ENCODE assay signal across 8 cellular contexts in genomic region chr16:74775255-74775654, GRCh38. TPM values are rescaled to one million over a fixed set of nuclear protein-coding genes. Genes with fewer than 3 reads are reported as not detected.
DNase-seq lines count a peak whose midpoint lies in the region; ATAC-seq and TF ChIP-seq lines count a peak whose summit lies in the region.

No MANE protein-coding gene starts in this region.

- ATAC-seq in HG03442 (IDR thresholded peaks at IDR 0.05; ENCODE audit: unreplicated experiment), result no peak
- no peak for ATAC-seq in HG03108 (IDR thresholded peaks at IDR 0.05; ENCODE audit: unreplicated experiment)

- peaks cover 13% of the 10 kb centered on the region for H3K4me1 Mint-ChIP-seq in MCF 10A (ENCODE audit: insufficient read depth, unreplicated experiment)

- no peaks in the 10 kb centered on the region for H3K79me2 ChIP-seq in ACC112 (ENCODE audit: control insufficient read depth, insufficient read depth, low read length, unreplicated experiment)

- no peak overlapping the region for H2AFZ ChIP-seq in ACC112 (ENCODE audit: low read length, unreplicated experiment)

- H3K4me1 ChIP-seq in ACC112 (ENCODE audit: control insufficient read depth, insufficient read depth, low read length, unreplicated experiment), result peaks cover 5% of the 10 kb centered on the region
- peaks cover 31% of the 10 kb centered on the region for H3K4me1 ChIP-seq in mucosa of stomach (ENCODE audit: control insufficient read depth, insufficient read depth, low read length)

- peak overlapping the region; percentile 60 for H3K4me3 ChIP-seq in ACC112 (ENCODE audit: low read depth, low read length)
- peak overlapping the region; percentile 23 for H3K4me3 ChIP-seq in mucosa of stomach (ENCODE audit: low read length)

- no peaks in the 10 kb centered on the region for H3K36me3 ChIP-seq in ACC112 (ENCODE audit: insufficient read depth, low read length)
- H3K36me3 ChIP-seq in mucosa of stomach (ENCODE audit: control insufficient read depth, insufficient read depth, low read length), result peaks cover 4% of the 10 kb centered on the region

- no peak for TF ChIP-seq CTCF in MCF 10A (IDR thresholded peaks at IDR 0.05; ENCODE audit: unreplicated experiment)

- H3K9me3 ChIP-seq in mucosa of stomach (ENCODE audit: control insufficient read depth, low read length), result no peaks in the 10 kb centered on the region

- no peak overlapping the region for H3K27ac ChIP-seq in ACC112 (ENCODE audit: low read depth, low read length)

- CTCF ChIA-PET in MCF 10A (lab: Yijun Ruan, JAX), result interaction anchor here (0.6 to 2.5 kb wide), 7 partner anchors 31 to 87 kb away, joined by 3 to 20 read pairs (median 3); no protein-coding TSS in a partner anchor

- H3K9me3 Mint-ChIP-seq in MCF 10A (ENCODE audit: unreplicated experiment), result no peaks in the 10 kb centered on the region

- peaks cover 23% of the 10 kb centered on the region for H3K27me3 Mint-ChIP-seq in MCF 10A (ENCODE audit: insufficient read depth, unreplicated experiment)

- BruUV-seq in MCF 10A (replicated peaks; lab: Mats Ljungman, UMichigan), result no TSS peak

- intact Hi-C loops in MCF 10A (cut with micrococcal nuclease), result no loop called here

- POLR2A ChIA-PET in MCF 10A (lab: Yijun Ruan, JAX), result interaction anchor here (0.9 to 1.9 kb wide), 5 partner anchors 9 to 62 kb away, joined by 3 to 10 read pairs (median 5); no protein-coding TSS in a partner anchor

- H3K4me3 Mint-ChIP-seq in MCF 10A (ENCODE audit: unreplicated experiment), result peak overlapping the region; percentile 62

- H3K27me3 ChIP-seq in ACC112 (ENCODE audit: insufficient read depth, low read length) (peaks cover 49% of the 10 kb centered on the region), mucosa of stomach (ENCODE audit: control insufficient read depth, insufficient read depth, low read length) (peaks cover 9% of the 10 kb centered on the region)

- DNase-seq in HT-29 (ENCODE audit: low spot score) (peak; percentile 27), MCF 10A (ENCODE audit: unreplicated experiment) (no peak), GM19240 (ENCODE audit: insufficient read length, low spot score) (no peak), inferior parietal cortex (ENCODE audit: extremely low spot score) (no peak)

- no peaks in the 10 kb centered on the region for H3K36me3 Mint-ChIP-seq in MCF 10A (ENCODE audit: insufficient read depth, unreplicated experiment)

- H3K27ac Mint-ChIP-seq in MCF 10A (ENCODE audit: low read depth, unreplicated experiment), result no peak overlapping the region

- peak overlapping the region; percentile 71 for H3K9ac ChIP-seq in mucosa of stomach (ENCODE audit: low read length)

RNA-seq across cellular contexts. Expression of gene FA2H, which starts 0.6 kb away (rescaled TPM):
- total RNA-seq in HT-29 (2014; rRNA removed; shearing (Covaris generic)), result 23.0 and 29.5 TPM in 2 replicates
- total RNA-seq in MCF 10A (2022), result not detected in 2 replicates

Comparison
In these comparisons a context has a peak if more than half of its experiments do, and no peak if none do; other contexts are left out.
1. RNA of gene FA2H, which starts 0.6 kb away (total RNA-seq): 23.0 to 29.5 TPM in HT-29; not detected in MCF 10A; every median in the first group is over 10 times any median in the second.